Comparison of ENCODE assay signal across 8 cellular contexts in the genomic region with DNA sequence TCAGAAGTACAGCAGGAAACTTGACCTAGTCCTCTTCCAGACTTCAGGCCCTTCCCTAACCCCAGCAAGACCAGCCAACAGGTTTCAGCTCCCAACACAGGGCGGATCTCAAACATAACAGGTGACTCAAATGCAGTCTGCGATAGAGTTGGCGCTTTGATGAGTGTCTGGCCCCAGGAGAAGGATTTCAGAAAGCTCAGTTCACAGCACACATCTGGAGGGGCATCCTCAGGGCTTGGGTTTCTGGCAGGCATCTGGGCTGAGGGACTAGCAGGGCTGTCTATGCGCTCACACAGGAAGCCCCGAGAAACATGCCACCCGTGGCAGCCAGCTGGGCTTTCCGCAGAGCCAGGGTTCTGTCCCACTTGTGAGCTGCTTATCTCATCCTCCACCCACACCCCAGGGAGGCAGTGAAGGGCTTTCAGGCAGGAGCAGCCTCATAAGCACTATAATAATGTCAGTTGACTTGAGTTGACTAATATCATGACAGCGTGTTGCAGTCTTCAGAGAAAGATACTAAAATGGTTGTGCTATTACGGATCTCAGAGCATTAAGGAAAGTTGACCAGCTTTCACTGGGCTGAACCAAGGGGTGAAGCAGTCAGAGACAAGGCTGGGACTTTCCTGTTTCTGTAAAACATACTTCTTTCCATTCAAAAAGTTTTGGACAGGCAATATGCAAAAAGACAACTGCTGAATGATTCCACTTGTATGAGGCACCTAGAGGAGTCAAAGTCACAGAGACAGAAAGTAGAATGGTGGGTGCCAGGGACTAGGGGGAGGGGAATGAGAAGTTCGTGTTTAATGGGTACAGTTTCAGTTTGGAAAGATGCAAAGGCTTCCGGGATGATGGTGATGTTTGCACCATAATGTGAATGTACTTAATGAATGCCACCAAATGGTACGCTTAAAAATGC.
DNase-seq lines count a peak whose midpoint lies in the region; ATAC-seq, FAIRE-seq and TF ChIP-seq lines count a peak whose summit lies in the region.

No MANE protein-coding gene starts in this region.

- peaks cover 1% of the 10 kb centered on the region for H3K9me3 Mint-ChIP-seq in activated naive CD4-positive, alpha-beta T cell treated with anti-CD3 and anti-CD28 coated beads for 36 hours
- H3K9me3 Mint-ChIP-seq in progenitor cell of endocrine pancreas (ENCODE audit: low read depth), result peaks cover 4% of the 10 kb centered on the region

- in situ Hi-C loops in G401 (cut with HindIII; ENCODE audit: low sequenced_read_pairs), result loop anchor here (25.0 kb wide), 1 partner anchor 106 kb away; no protein-coding TSS in a partner anchor

- DNase-seq in GM12892 (ENCODE audit: insufficient read length), result peak; percentile 47
- peak; percentile 66 for DNase-seq in OCI-LY7 (ENCODE audit: low spot score)
- peak; percentile 95 for DNase-seq in activated naive CD4-positive, alpha-beta T cell treated with anti-CD3 and anti-CD28 coated beads for 36 hours
- DNase-seq in progenitor cell of endocrine pancreas (ENCODE audit: low spot score, unreplicated experiment), result no peak
- no peak for DNase-seq in G401 (ENCODE audit: low spot score)
- no peak for DNase-seq in NCI-H2227 (lab: John Stamatoyannopoulos, UW; ENCODE audit: unreplicated experiment)
- DNase-seq in DMS114 treated with DMSO at 0.1 percent for 48 hours (lab: John Stamatoyannopoulos, UW; ENCODE audit: unreplicated experiment), result no peak

- peak overlapping the region; percentile 18 for H3K4me3 ChIP-seq in OCI-LY7 (ENCODE audit: low read depth, low read length, poor library complexity, severe bottlenecking)

- H3K36me3 Mint-ChIP-seq in activated naive CD4-positive, alpha-beta T cell treated with anti-CD3 and anti-CD28 coated beads for 36 hours (ENCODE audit: low read depth), result no peaks in the 10 kb centered on the region
- no peaks in the 10 kb centered on the region for H3K36me3 Mint-ChIP-seq in progenitor cell of endocrine pancreas (ENCODE audit: insufficient read depth)

- no TSS peak for BruUV-seq in OCI-LY7 (replicated peaks; lab: Mats Ljungman, UMichigan)

- peaks cover 85% of the 10 kb centered on the region for H3K4me1 Mint-ChIP-seq in activated naive CD4-positive, alpha-beta T cell treated with anti-CD3 and anti-CD28 coated beads for 36 hours (ENCODE audit: low read depth)
- peaks cover 10% of the 10 kb centered on the region for H3K4me1 Mint-ChIP-seq in progenitor cell of endocrine pancreas (ENCODE audit: low read depth)

- no peaks in the 10 kb centered on the region for H3K79me2 ChIP-seq in OCI-LY7 (ENCODE audit: insufficient read depth, low read depth, low read length)

- no peaks in the 10 kb centered on the region for H3K27me3 Mint-ChIP-seq in activated naive CD4-positive, alpha-beta T cell treated with anti-CD3 and anti-CD28 coated beads for 36 hours (ENCODE audit: low read depth)
- no peaks in the 10 kb centered on the region for H3K27me3 Mint-ChIP-seq in progenitor cell of endocrine pancreas

- TF ChIP-seq CTCF in OCI-LY7 (conservative IDR thresholded peaks at IDR 0.05; ENCODE audit: low read length) (0 out of 2 replicates have a peak, but pooled peaks have one; percentile 21), progenitor cell of endocrine pancreas (IDR thresholded peaks at IDR 0.05; ENCODE audit: unreplicated experiment) (no peak)

- TF ChIP-seq POLR2A in GM12892 (IDR thresholded peaks at IDR 0.05; ENCODE audit: low read depth, low read length), result peak; percentile 87

- no peaks in the 10 kb centered on the region for H3K9me2 ChIP-seq in OCI-LY7 (ENCODE audit: insufficient read depth, low read length)

- no peaks in the 10 kb centered on the region; the same call in 1 of the 2 replicates for H3K9me3 ChIP-seq in OCI-LY7 (ENCODE audit: low read length)

- peak; percentile 97 for FAIRE-seq in GM12892 (lab: Jason Lieb, UNC)

- no peaks in the 10 kb centered on the region for H4K20me1 ChIP-seq in OCI-LY7 (ENCODE audit: insufficient read depth, low read length)

- intact Hi-C loops in OCI-LY7 (cut with micrococcal nuclease; ENCODE audit: unreplicated experiment), result loop anchor here (5.0 kb wide), 3 partner anchors 119 to 346 kb away; no protein-coding TSS in a partner anchor
- intact Hi-C loops in activated naive CD4-positive, alpha-beta T cell treated with anti-CD3 and anti-CD28 coated beads for 36 hours (cut with micrococcal nuclease), result loop anchor here (1.0 to 10.0 kb wide), 19 partner anchors 39 to 486 kb away; a partner anchor contains a TSS

- H2AFZ ChIP-seq in OCI-LY7 (ENCODE audit: low read length), result peak overlapping the region; percentile 90

- peaks cover 62% of the 10 kb centered on the region for H3K4me1 ChIP-seq in OCI-LY7 (ENCODE audit: insufficient read depth, low read length, poor library complexity, severe bottlenecking)

- peak overlapping the region; percentile 62 for H3K4me3 Mint-ChIP-seq in activated naive CD4-positive, alpha-beta T cell treated with anti-CD3 and anti-CD28 coated beads for 36 hours
- no peak overlapping the region for H3K4me3 Mint-ChIP-seq in progenitor cell of endocrine pancreas (ENCODE audit: low read depth)

- ATAC-seq in GM21737 (IDR thresholded peaks at IDR 0.05; ENCODE audit: unreplicated experiment), result peak; percentile 71

- CTCF ChIA-PET in OCI-LY7 (lab: Charles Lee; ENCODE audit: unreplicated experiment), result no interaction called here
- CTCF ChIA-PET in activated naive CD4-positive, alpha-beta T cell treated with anti-CD3 and anti-CD28 coated beads for 36 hours (lab: Charles Lee), result interaction anchor here (0.7 to 2.2 kb wide), 10 partner anchors 16 to 232 kb away, joined by 3 to 6 read pairs (median 4); no protein-coding TSS in a partner anchor

- no peaks in the 10 kb centered on the region; the same call in 1 of the 2 replicates for H3K36me3 ChIP-seq in OCI-LY7 (ENCODE audit: insufficient read depth, low read length)

- peak overlapping the region; percentile 60 for H3K4me2 ChIP-seq in OCI-LY7 (ENCODE audit: low read length)

- H3K27ac ChIP-seq in OCI-LY7 (ENCODE audit: low read depth, low read length, poor library complexity, severe bottlenecking), result peak overlapping the region; percentile 52

- POLR2A ChIA-PET in OCI-LY7 (lab: Charles Lee), result interaction anchor here (0.8 to 2.2 kb wide), 7 partner anchors 10 to 232 kb away, joined by 3 to 6 read pairs (median 4); no protein-coding TSS in a partner anchor

- H3K27ac Mint-ChIP-seq in activated naive CD4-positive, alpha-beta T cell treated with anti-CD3 and anti-CD28 coated beads for 36 hours, result peak overlapping the region; percentile 96
- H3K27ac Mint-ChIP-seq in progenitor cell of endocrine pancreas, result peak overlapping the region; percentile 9

Comparison
In these comparisons a context has a peak if more than half of its experiments do, and no peak if none do; other contexts are left out.
1. DNase-seq: peak in GM12892 (single experiment), OCI-LY7 (single experiment) and activated naive CD4-positive, alpha-beta T cell treated with anti-CD3 and anti-CD28 coated beads for 36 hours (single experiment); none in progenitor cell of endocrine pancreas (single experiment), G401 (single experiment), NCI-H2227 (single experiment) and DMS114 treated with DMSO at 0.1 percent for 48 hours (single experiment).